25 cellular contexts compared by ENCODE assay signal in genomic region chr14:64491637-64492036, GRCh38. TPM values are rescaled to one million over a fixed set of nuclear protein-coding genes. Genes with fewer than 3 reads are reported as not detected.
DNase-seq lines count a peak whose midpoint lies in the region; ATAC-seq and TF ChIP-seq lines count a peak whose summit lies in the region.
"Had no signal": no experiment of that assay in that cellular context is flagged by ENCODE, and none has a peak within 500 bp of the region (broad histone marks: within the 10 kb centered on the region; RNA-seq: fewer than 3 reads in every experiment).

No MANE protein-coding gene starts in this region.

- no peaks in the 10 kb centered on the region for H3K27me3 Mint-ChIP-seq in activated naive CD8-positive, alpha-beta T cell treated with anti-CD3 and anti-CD28 coated beads, Interleukin-2, amount 10 ng/mL, durations not matched to agents 7 days and 5 days
- no peaks in the 10 kb centered on the region for H3K27me3 Mint-ChIP-seq in activated naive CD8-positive, alpha-beta T cell treated with anti-CD3 and anti-CD28 coated beads, Interleukin-2, amount 50 U/mL, for 24 hours
- no peaks in the 10 kb centered on the region for H3K27me3 Mint-ChIP-seq in CD4-positive, alpha-beta T cell
- no peaks in the 10 kb centered on the region for H3K27me3 Mint-ChIP-seq in GM23338 (ENCODE audit: insufficient read depth, low read depth, poor library complexity)
- H3K27me3 Mint-ChIP-seq: IgD-negative memory B cell had no signal

- CTCF ChIA-PET in CD4-positive, alpha-beta T cell (lab: Charles Lee) = interaction anchor here (0.6 to 7.6 kb wide), 3 partner anchors 19 to 62 kb away, joined by 3 to 55 read pairs (median 5); no protein-coding TSS in a partner anchor

- POLR2A ChIA-PET in activated naive CD8-positive, alpha-beta T cell treated with anti-CD3 and anti-CD28 coated beads, Interleukin-2, amount 10 ng/mL, durations not matched to agents 7 days and 5 days (lab: Charles Lee) = no interaction called here
- POLR2A ChIA-PET in CD4-positive, alpha-beta T cell (lab: Charles Lee) = interaction anchor here (0.7 to 10.2 kb wide), 3 partner anchors 12 to 27 kb away, joined by 3 to 112 read pairs (median 5); partner anchors contain the start of genes ZBTB1 and ZBTB25

- H3K27me3 ChIP-seq in CD4-positive, alpha-beta T cell (ENCODE audit: control insufficient read depth, insufficient read depth, low read length) = no peaks in the 10 kb centered on the region
- H3K27me3 ChIP-seq in GM23338 (ENCODE audit: insufficient read depth) (no peaks in the 10 kb centered on the region), psoas muscle (ENCODE audit: insufficient read depth in 3 of 3, low read length in 2 of 3) (no peaks in the 10 kb centered on the region)
- H3K27me3 ChIP-seq: BLaER1 treated with 17β-estradiol and CSF1 and Interleukin-3, amounts not matched to agents 10 nM and 100 nM had no signal

- H3F3A ChIP-seq in GM23338 (replicated peaks; ENCODE audit: low read depth) = no peaks in the 10 kb centered on the region

- peaks cover 25% of the 10 kb centered on the region for H3K4me1 Mint-ChIP-seq in activated naive CD8-positive, alpha-beta T cell treated with anti-CD3 and anti-CD28 coated beads, Interleukin-2, amount 10 ng/mL, durations not matched to agents 7 days and 5 days
- peaks cover 35% of the 10 kb centered on the region for H3K4me1 Mint-ChIP-seq in activated naive CD8-positive, alpha-beta T cell treated with anti-CD3 and anti-CD28 coated beads, Interleukin-2, amount 50 U/mL, for 24 hours
- H3K4me1 Mint-ChIP-seq in CD4-positive, alpha-beta T cell (ENCODE audit: low read depth) = peaks cover 66% of the 10 kb centered on the region
- H3K4me1 Mint-ChIP-seq in GM23338 = no peaks in the 10 kb centered on the region

- DNase-seq in activated naive CD8-positive, alpha-beta T cell treated with anti-CD3 and anti-CD28 coated beads, Interleukin-2, amount 10 ng/mL, durations not matched to agents 7 days and 5 days = no peak
- DNase-seq in activated naive CD8-positive, alpha-beta T cell treated with anti-CD3 and anti-CD28 coated beads, Interleukin-2, amount 50 U/mL, for 24 hours = no peak
- DNase-seq in CD4-positive, alpha-beta T cell = no peak
- DNase-seq in GM23338 (ENCODE audit: low spot score) = no peak
- DNase-seq in psoas muscle = no peak
- no peak for DNase-seq in substantia nigra (lab: John Stamatoyannopoulos, UW)
- DNase-seq: AML-193; Caco-2; CD8-positive, alpha-beta T cell; DMS79 treated with DMSO at 0.1 percent for 48 hours; GF-D8; HCEC 1CT; NCI-H1048; NCI-H1417; NCI-H1694; NCI-H2029 treated with DMSO at 0.1 percent for 48 hours; NCI-H526 treated with DMSO at 0.1 percent for 48 hours; SIG-M5 had no signal

- H3K4me1 ChIP-seq in GM23338 (ENCODE audit: insufficient read depth) = no peaks in the 10 kb centered on the region
- no peaks in the 10 kb centered on the region for H3K4me1 ChIP-seq in psoas muscle
- H3K4me1 ChIP-seq: A549, Caco-2 had no signal

- H3K4me3 ChIP-seq in GM23338 = no peak overlapping the region
- no peak overlapping the region for H3K4me3 ChIP-seq in psoas muscle
- H3K4me3 ChIP-seq: A549; BLaER1 treated with 17β-estradiol and CSF1 and Interleukin-3, amounts not matched to agents 10 nM and 100 nM; SK-N-MC had no signal

- WGBS in psoas muscle, 3 donors = 36 to 56% (median 37%) methylated on average over 2 of the region's 2 CpGs

- H3K4me3 Mint-ChIP-seq in activated naive CD8-positive, alpha-beta T cell treated with anti-CD3 and anti-CD28 coated beads, Interleukin-2, amount 10 ng/mL, durations not matched to agents 7 days and 5 days = no peak overlapping the region
- H3K4me3 Mint-ChIP-seq in activated naive CD8-positive, alpha-beta T cell treated with anti-CD3 and anti-CD28 coated beads, Interleukin-2, amount 50 U/mL, for 24 hours = no peak overlapping the region
- peak overlapping the region; percentile 38 for H3K4me3 Mint-ChIP-seq in CD4-positive, alpha-beta T cell
- H3K4me3 Mint-ChIP-seq in GM23338 = no peak overlapping the region
- H3K4me3 Mint-ChIP-seq: CD8-positive, alpha-beta T cell; IgD-negative memory B cell had no signal

- no peak for TF ChIP-seq CTCF in CD4-positive, alpha-beta T cell (IDR thresholded peaks at IDR 0.05)
- no peak for TF ChIP-seq CTCF in GM23338 (conservative IDR thresholded peaks at IDR 0.05; ENCODE audit: low read depth in 2 of 2)
- TF ChIP-seq CTCF in psoas muscle (IDR thresholded peaks at IDR 0.05) = no peak

- no peak for ATAC-seq in activated naive CD8-positive, alpha-beta T cell treated with anti-CD3 and anti-CD28 coated beads, Interleukin-2, amount 10 ng/mL, durations not matched to agents 7 days and 5 days (ENCODE audit: low read depth)
- ATAC-seq in activated naive CD8-positive, alpha-beta T cell treated with anti-CD3 and anti-CD28 coated beads, Interleukin-2, amount 50 U/mL, for 24 hours = no peak
- ATAC-seq in CD4-positive, alpha-beta T cell (ENCODE audit: poor library complexity) = no peak
- no peak for ATAC-seq in GM23338
- ATAC-seq in psoas muscle = peak; percentile 62 to 84 (median 73)
- no peak for ATAC-seq in GM21825 (IDR thresholded peaks at IDR 0.05; ENCODE audit: unreplicated experiment)
- ATAC-seq: A549; CD8-positive, alpha-beta T cell had no signal

- no peaks in the 10 kb centered on the region for H3K9me2 ChIP-seq in GM23338 (ENCODE audit: insufficient read depth)

- intact Hi-C loops in CD4-positive, alpha-beta T cell (cut with DNase I, micrococcal nuclease) = no loop called here
- intact Hi-C loops in psoas muscle (cut with DNase I) = no loop called here

- H3K4me2 ChIP-seq in GM23338 = no peak overlapping the region
- H3K4me2 ChIP-seq: A549, KMS-11 had no signal

- H3K27ac Mint-ChIP-seq in activated naive CD8-positive, alpha-beta T cell treated with anti-CD3 and anti-CD28 coated beads, Interleukin-2, amount 10 ng/mL, durations not matched to agents 7 days and 5 days = peak overlapping the region; percentile 40
- no peak overlapping the region for H3K27ac Mint-ChIP-seq in activated naive CD8-positive, alpha-beta T cell treated with anti-CD3 and anti-CD28 coated beads, Interleukin-2, amount 50 U/mL, for 24 hours
- peak overlapping the region; percentile 22 for H3K27ac Mint-ChIP-seq in CD4-positive, alpha-beta T cell
- no peak overlapping the region for H3K27ac Mint-ChIP-seq in GM23338
- H3K27ac Mint-ChIP-seq: CD8-positive, alpha-beta T cell had no signal

- H3K9me3 Mint-ChIP-seq in activated naive CD8-positive, alpha-beta T cell treated with anti-CD3 and anti-CD28 coated beads, Interleukin-2, amount 10 ng/mL, durations not matched to agents 7 days and 5 days = no peaks in the 10 kb centered on the region
- H3K9me3 Mint-ChIP-seq in activated naive CD8-positive, alpha-beta T cell treated with anti-CD3 and anti-CD28 coated beads, Interleukin-2, amount 50 U/mL, for 24 hours = no peaks in the 10 kb centered on the region
- no peaks in the 10 kb centered on the region for H3K9me3 Mint-ChIP-seq in CD4-positive, alpha-beta T cell
- H3K9me3 Mint-ChIP-seq in GM23338 = no peaks in the 10 kb centered on the region
- H3K9me3 Mint-ChIP-seq: CD8-positive, alpha-beta T cell; IgD-negative memory B cell had no signal

- peaks cover 9% of the 10 kb centered on the region for H3K79me2 ChIP-seq in GM23338 (replicated peaks; ENCODE audit: insufficient read depth)

- no peak overlapping the region for H3K27ac ChIP-seq in CD4-positive, alpha-beta T cell (ENCODE audit: low read depth, low read length)
- H3K27ac ChIP-seq in GM23338 (ENCODE audit: low read depth) (peak overlapping the region; percentile 26; the same call in 1 of the 2 replicates), psoas muscle (no peak overlapping the region), substantia nigra (ENCODE audit: low read depth, low read length, poor library complexity, severe bottlenecking) (no peak overlapping the region)
- H3K27ac ChIP-seq: A549; BLaER1 treated with 17β-estradiol and CSF1 and Interleukin-3, amounts not matched to agents 10 nM and 100 nM; KMS-11; RWPE1; SK-N-MC had no signal

- no peak overlapping the region for H2AFZ ChIP-seq in GM23338

- H3K9me3 ChIP-seq in CD4-positive, alpha-beta T cell (ENCODE audit: control insufficient read depth, low read length) = no peaks in the 10 kb centered on the region
- no peaks in the 10 kb centered on the region for H3K9me3 ChIP-seq in psoas muscle
- H3K9me3 ChIP-seq: A549; BLaER1 treated with 17β-estradiol and CSF1 and Interleukin-3, amounts not matched to agents 10 nM and 100 nM; Caco-2 had no signal

- H3K36me3 ChIP-seq in GM23338 (ENCODE audit: insufficient read depth) = peaks cover 13% of the 10 kb centered on the region
- peaks cover 0 to 52% of the 10 kb centered on the region in 2 donors for H3K36me3 ChIP-seq in psoas muscle (ENCODE audit: insufficient read depth in 1 of 2, low read depth in 1 of 2)

- peaks cover 11% of the 10 kb centered on the region; the same call in 1 of the 2 replicates for H4K20me1 ChIP-seq in GM23338 (replicated peaks; ENCODE audit: insufficient read depth)

- H3K36me3 Mint-ChIP-seq in activated naive CD8-positive, alpha-beta T cell treated with anti-CD3 and anti-CD28 coated beads, Interleukin-2, amount 10 ng/mL, durations not matched to agents 7 days and 5 days = peaks cover 32% of the 10 kb centered on the region
- peaks cover 42% of the 10 kb centered on the region for H3K36me3 Mint-ChIP-seq in activated naive CD8-positive, alpha-beta T cell treated with anti-CD3 and anti-CD28 coated beads, Interleukin-2, amount 50 U/mL, for 24 hours (ENCODE audit: low read depth)
- peaks cover 85% of the 10 kb centered on the region for H3K36me3 Mint-ChIP-seq in CD4-positive, alpha-beta T cell (ENCODE audit: low read depth)
- peaks cover 21% of the 10 kb centered on the region for H3K36me3 Mint-ChIP-seq in GM23338 (ENCODE audit: low read depth)

RNA-seq across cellular contexts. Expression of gene ZBTB25, which starts 12.0 kb away (rescaled TPM):
- 10 to 100 TPM; 51.2 to 55.3 TPM for total RNA-seq in activated naive CD8-positive, alpha-beta T cell treated with anti-CD3 and anti-CD28 coated beads, Interleukin-2, amount 10 ng/mL, durations not matched to agents 7 days and 5 days
- total RNA-seq in CD4-positive, alpha-beta T cell = 10 to 100 TPM; 56.8 to 58.1 TPM
- 8.0 and 8.9 TPM in 2 replicates for total RNA-seq in GM23338 (2014; rRNA removed; shearing (Covaris generic))
- polyA plus RNA-seq in GM23338 (2016; fragmentation: Nextera tagmentation; extraction: Ambion mirVana) (4.1 and 5.8 TPM in 2 replicates), psoas muscle (10 to 100 TPM in 1 of 3 donors, 1 to 10 TPM in 2; 2.7 to 11.2 (median 3.2) TPM)
- 10 to 100 TPM; 10.2 to 12.7 (median 11.8) TPM for total RNA-seq in psoas muscle

RNA-seq across cellular contexts. Expression of gene ZBTB1, which starts 12.9 kb away (rescaled TPM):
- total RNA-seq in activated naive CD8-positive, alpha-beta T cell treated with anti-CD3 and anti-CD28 coated beads, Interleukin-2, amount 10 ng/mL, durations not matched to agents 7 days and 5 days = 10 to 100 TPM; 84.1 to 86.7 TPM
- 100 to 1,000 TPM; 146 to 147 TPM for total RNA-seq in CD4-positive, alpha-beta T cell
- total RNA-seq in GM23338 (2014; rRNA removed; shearing (Covaris generic)) = 32.5 and 33.0 TPM in 2 replicates
- polyA plus RNA-seq in GM23338 (2016; fragmentation: Nextera tagmentation; extraction: Ambion mirVana) (10.3 and 11.2 TPM in 2 replicates), psoas muscle (10 to 100 TPM; 11.0 to 39.2 (median 13.8) TPM)
- 10 to 100 TPM; 18.6 to 26.3 (median 22.7) TPM for total RNA-seq in psoas muscle

RNA-seq across cellular contexts. Expression of gene AKAP5, which starts 26.3 kb away (rescaled TPM):
- total RNA-seq in activated naive CD8-positive, alpha-beta T cell treated with anti-CD3 and anti-CD28 coated beads, Interleukin-2, amount 10 ng/mL, durations not matched to agents 7 days and 5 days = 1 to 10 TPM; 1.7 TPM
- under 1 TPM; 0.49 to 0.50 TPM for total RNA-seq in CD4-positive, alpha-beta T cell
- total RNA-seq in GM23338 (2014; rRNA removed; shearing (Covaris generic)) = 3.2 and 3.4 TPM in 2 replicates
- polyA plus RNA-seq in GM23338 (2016; fragmentation: Nextera tagmentation; extraction: Ambion mirVana) (1.0 and 1.2 TPM in 2 replicates), psoas muscle (under 1 TPM; 0.01 to 0.08 (median 0.04) TPM)
- under 1 TPM; 0.06 to 0.18 (median 0.14) TPM for total RNA-seq in psoas muscle

RNA-seq across cellular contexts. Expression of gene HSPA2, which starts 48.9 kb away (rescaled TPM):
- total RNA-seq in activated naive CD8-positive, alpha-beta T cell treated with anti-CD3 and anti-CD28 coated beads, Interleukin-2, amount 10 ng/mL, durations not matched to agents 7 days and 5 days = 1 to 10 TPM; 3.3 to 4.0 TPM
- 1 to 10 TPM; 1.5 to 1.9 TPM for total RNA-seq in CD4-positive, alpha-beta T cell
- total RNA-seq in GM23338 (2014; rRNA removed; shearing (Covaris generic)) = 114 and 130 TPM in 2 replicates
- polyA plus RNA-seq in GM23338 (2016; fragmentation: Nextera tagmentation; extraction: Ambion mirVana) (86.1 and 88.5 TPM in 2 replicates), psoas muscle (100 to 1,000 TPM in 1 of 3 donors, 10 to 100 TPM in 1, 1 to 10 TPM in 1; 4.1 to 180 (median 33.8) TPM)
- total RNA-seq in psoas muscle = 10 to 100 TPM; 25.0 to 65.6 (median 54.1) TPM

RNA-seq across cellular contexts. Expression of gene PPP1R36, which starts 58.1 kb away (rescaled TPM):
- total RNA-seq in activated naive CD8-positive, alpha-beta T cell treated with anti-CD3 and anti-CD28 coated beads, Interleukin-2, amount 10 ng/mL, durations not matched to agents 7 days and 5 days = under 1 TPM; 0.28 to 0.69 TPM
- total RNA-seq in CD4-positive, alpha-beta T cell = not detected
- total RNA-seq in GM23338 (2014; rRNA removed; shearing (Covaris generic)) = 0.42 TPM in 1 of 2 replicates, not detected in the other
- polyA plus RNA-seq in GM23338 (2016; fragmentation: Nextera tagmentation; extraction: Ambion mirVana) (0.45 and 1.4 TPM in 2 replicates), psoas muscle (under 1 TPM in 2 of 3 donors, not detected in 1; 0.16 to 0.86 TPM)
- total RNA-seq in psoas muscle = under 1 TPM in 3 of 4 donors, not detected in 1; 0.30 to 0.71 (median 0.46) TPM
- polyA plus RNA-seq: IgD-negative memory B cell had no signal

Comparison
In these comparisons a context has a peak if more than half of its experiments do, and no peak if none do; other contexts are left out.
1. H3K27ac Mint-ChIP-seq: peak in activated naive CD8-positive, alpha-beta T cell treated with anti-CD3 and anti-CD28 coated beads, Interleukin-2, amount 10 ng/mL, durations not matched to agents 7 days and 5 days (single experiment) and CD4-positive, alpha-beta T cell (single experiment); none in activated naive CD8-positive, alpha-beta T cell treated with anti-CD3 and anti-CD28 coated beads, Interleukin-2, amount 50 U/mL, for 24 hours (single experiment) and GM23338 (single experiment).
2. ATAC-seq: peak in psoas muscle (4 of 4); none in activated naive CD8-positive, alpha-beta T cell treated with anti-CD3 and anti-CD28 coated beads, Interleukin-2, amount 10 ng/mL, durations not matched to agents 7 days and 5 days (single experiment), activated naive CD8-positive, alpha-beta T cell treated with anti-CD3 and anti-CD28 coated beads, Interleukin-2, amount 50 U/mL, for 24 hours (single experiment), CD4-positive, alpha-beta T cell (single experiment), GM23338 (single experiment) and GM21825 (single experiment).